Comparison of ENCODE assay signal across 8 cellular contexts in the genomic region with DNA sequence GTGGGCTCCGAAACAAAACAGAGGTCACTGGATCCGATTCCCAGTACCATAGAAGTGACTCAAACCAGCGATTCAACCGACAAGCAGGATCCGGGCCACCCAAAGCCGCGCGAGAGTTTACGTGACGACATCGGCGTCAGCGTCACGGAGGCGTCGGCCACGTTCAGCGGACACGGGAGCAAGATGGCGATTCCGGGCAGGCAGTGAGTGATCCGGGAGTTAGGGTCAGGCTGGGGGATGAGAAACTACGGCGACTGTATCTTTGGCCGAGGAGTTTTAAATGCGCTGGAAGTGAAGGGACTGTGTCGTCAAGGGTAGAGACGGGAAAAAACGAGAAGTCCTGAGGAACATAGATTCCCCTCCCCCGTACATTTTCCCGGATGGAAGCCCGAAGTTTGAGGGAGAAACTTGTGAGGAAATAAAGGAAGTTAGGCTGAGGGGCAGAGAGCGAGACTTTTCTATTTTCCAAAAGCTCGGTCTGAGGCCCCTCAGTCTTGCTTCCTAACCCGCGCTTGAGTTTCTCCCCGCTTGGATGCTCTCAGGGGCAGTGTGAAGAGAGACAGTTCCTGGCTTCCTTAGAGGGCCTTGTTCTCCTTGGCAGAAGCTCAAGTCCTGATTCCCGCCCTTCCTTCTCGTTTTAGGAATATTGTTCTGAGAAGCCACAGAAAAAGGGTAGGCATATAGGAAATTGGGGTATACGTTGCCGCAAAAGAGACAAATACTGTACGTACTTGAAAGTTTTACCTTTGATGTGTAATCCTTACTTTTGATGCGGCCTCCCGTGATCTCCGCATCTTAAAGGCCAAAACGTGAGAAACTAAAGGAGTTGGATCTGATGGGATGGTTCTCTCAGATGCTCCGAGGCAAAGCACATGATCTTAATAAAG. TPM values are rescaled to one million over a fixed set of nuclear protein-coding genes. Genes with fewer than 3 reads are reported as not detected.
DNase-seq lines count a peak whose midpoint lies in the region; ATAC-seq and TF ChIP-seq lines count a peak whose summit lies in the region.

A gene with protein sequence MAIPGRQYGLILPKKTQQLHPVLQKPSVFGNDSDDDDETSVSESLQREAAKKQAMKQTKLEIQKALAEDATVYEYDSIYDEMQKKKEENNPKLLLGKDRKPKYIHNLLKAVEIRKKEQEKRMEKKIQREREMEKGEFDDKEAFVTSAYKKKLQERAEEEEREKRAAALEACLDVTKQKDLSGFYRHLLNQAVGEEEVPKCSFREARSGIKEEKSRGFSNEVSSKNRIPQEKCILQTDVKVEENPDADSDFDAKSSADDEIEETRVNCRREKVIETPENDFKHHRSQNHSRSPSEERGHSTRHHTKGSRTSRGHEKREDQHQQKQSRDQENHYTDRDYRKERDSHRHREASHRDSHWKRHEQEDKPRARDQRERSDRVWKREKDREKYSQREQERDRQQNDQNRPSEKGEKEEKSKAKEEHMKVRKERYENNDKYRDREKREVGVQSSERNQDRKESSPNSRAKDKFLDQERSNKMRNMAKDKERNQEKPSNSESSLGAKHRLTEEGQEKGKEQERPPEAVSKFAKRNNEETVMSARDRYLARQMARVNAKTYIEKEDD (plus strand): TSS at position 156 of the 887 bp plus-strand sequence. CDS start 28 bp downstream, at position 184.

- no peak within 1 kb of the TSS for H3K23ac ChIP-seq in trophoblast cell (ENCODE audit: low read length)

- H3K79me2 ChIP-seq in trophoblast cell (ENCODE audit: control insufficient read depth, insufficient read depth, low read length, poor library complexity), result peaks cover 1% of the 10 kb centered on the region

- peak within 1 kb of the TSS; percentile 98 for H4K8ac ChIP-seq in trophoblast cell (ENCODE audit: low read depth, low read length)

- H3K4me3 ChIP-seq in GM12864 (ENCODE audit: low read depth, low read length), result peak within 1 kb of the TSS; percentile 79
- peak within 1 kb of the TSS; percentile 37 to 86 (median 69) for H3K4me3 ChIP-seq in heart left ventricle
- peak within 1 kb of the TSS; percentile 79 for H3K4me3 ChIP-seq in trophoblast cell (ENCODE audit: low read depth, low read length)
- peak within 1 kb of the TSS; percentile 58 to 75 (median 68) for H3K4me3 ChIP-seq in tibial nerve

- H3K4ac ChIP-seq in trophoblast cell (ENCODE audit: low read depth, low read length), result peak within 1 kb of the TSS; percentile 75

- H3K79me1 ChIP-seq in trophoblast cell (ENCODE audit: low read length), result peaks cover 9% of the 10 kb centered on the region

- no peak within 1 kb of the TSS for H2AK5ac ChIP-seq in trophoblast cell (ENCODE audit: low read length)

- peak in 1 of 2 donors; percentile 99 for TF ChIP-seq EP300 in tibial nerve (IDR thresholded peaks at IDR 0.05)

- H3K4me2 ChIP-seq in trophoblast cell (ENCODE audit: low read length), result peak within 1 kb of the TSS; percentile 52

- H3K36me3 ChIP-seq in heart left ventricle (peaks cover 0 to 34% (median 26%) of the 10 kb centered on the region in 9 donors), trophoblast cell (ENCODE audit: control insufficient read depth in 1 of 2, insufficient read depth in 2 of 2, low read length in 2 of 2) (peaks cover 3 to 6% of the 10 kb centered on the region in 2 experiments), tibial nerve (peaks cover 0 to 21% (median 0%) of the 10 kb centered on the region in 3 donors)

- TF ChIP-seq POLR2A in heart left ventricle (IDR thresholded peaks at IDR 0.05), result peak in 1 of 2 donors; percentile 75
- TF ChIP-seq POLR2A in tibial nerve (IDR thresholded peaks at IDR 0.05), result peak; percentile 95 to 96

- H2BK5ac ChIP-seq in trophoblast cell (ENCODE audit: low read depth, low read length, poor library complexity), result peak within 1 kb of the TSS; percentile 75

- H4K91ac ChIP-seq in trophoblast cell (ENCODE audit: low read depth, low read length), result peak within 1 kb of the TSS; percentile 78

- H2AFZ ChIP-seq in trophoblast cell (ENCODE audit: insufficient read depth, low read length, poor library complexity), result peak within 1 kb of the TSS; percentile 87

- H3K18ac ChIP-seq in trophoblast cell (ENCODE audit: low read length), result peak within 1 kb of the TSS; percentile 51

- intact Hi-C loops in heart left ventricle (cut with DNase I), result loop anchor here in 1 of 10 donors (5.0 kb wide), 1 partner anchor 225 kb away; no protein-coding TSS in a partner anchor

- H3K14ac ChIP-seq in trophoblast cell (ENCODE audit: low read length), result peak within 1 kb of the TSS; percentile 69

- peak within 1 kb of the TSS; percentile 48 for H2BK120ac ChIP-seq in trophoblast cell (ENCODE audit: insufficient read depth, low read length, poor library complexity)

- H4K12ac ChIP-seq in trophoblast cell (ENCODE audit: low read depth, low read length), result peak within 1 kb of the TSS; percentile 75

- no peak for TF ChIP-seq CTCF in GM12864 (IDR thresholded peaks at IDR 0.05; ENCODE audit: low read depth, low read length, missing control alignments)
- TF ChIP-seq CTCF in heart left ventricle (IDR thresholded peaks at IDR 0.05), result no peak
- no peak for TF ChIP-seq CTCF in tibial nerve (IDR thresholded peaks at IDR 0.05)

- no peak within 1 kb of the TSS for H2BK12ac ChIP-seq in trophoblast cell (ENCODE audit: low read length)

- H3K27me3 ChIP-seq in heart left ventricle (no peaks in the 10 kb centered on the region), trophoblast cell (ENCODE audit: insufficient read depth, low read length) (no peaks in the 10 kb centered on the region), tibial nerve (no peaks in the 10 kb centered on the region)

- peak within 1 kb of the TSS; percentile 95 for H3K9ac ChIP-seq in trophoblast cell (ENCODE audit: low read length)

- peak; percentile 93 for ATAC-seq in HG02798 (IDR thresholded peaks at IDR 0.05; ENCODE audit: poor library complexity, unreplicated experiment)
- ATAC-seq in heart left ventricle, result peak; percentile 98 to 99 (median 99)

- peaks cover 0 to 37% (median 23%) of the 10 kb centered on the region in 12 donors for H3K4me1 ChIP-seq in heart left ventricle
- no peaks in the 10 kb centered on the region for H3K4me1 ChIP-seq in trophoblast cell (ENCODE audit: control insufficient read depth in 1 of 2, insufficient read depth in 2 of 2, low read length in 2 of 2)
- H3K4me1 ChIP-seq in tibial nerve, result peaks cover 0 to 31% (median 11%) of the 10 kb centered on the region in 4 donors

- WGBS in adipose tissue, 3 donors, result 0% methylated on average over 47 of the region's 47 CpGs
- WGBS in heart left ventricle, 4 donors, result 0 to 1% (median 0%) methylated on average over 47 of the region's 47 CpGs
- no CpG with 5 or more reads among the region's 47 CpGs for WGBS in trophoblast cell (ENCODE audit: extremely low coverage, insufficient coverage, insufficient read length)
- 0 to 1% methylated on average over 47 of the region's 47 CpGs for WGBS in tibial nerve, 2 donors

- H3K9me3 ChIP-seq in heart left ventricle, result no peaks in the 10 kb centered on the region
- no peaks in the 10 kb centered on the region for H3K9me3 ChIP-seq in trophoblast cell (ENCODE audit: insufficient read depth, low read depth, low read length)
- H3K9me3 ChIP-seq in tibial nerve, result no peaks in the 10 kb centered on the region

- peak within 1 kb of the TSS; percentile 99 for H3K27ac ChIP-seq in adipose tissue (ENCODE audit: low read depth, low read length)
- H3K27ac ChIP-seq in heart left ventricle, result peak within 1 kb of the TSS; percentile 83 to 98 (median 94)
- peak within 1 kb of the TSS; percentile 73 for H3K27ac ChIP-seq in trophoblast cell (ENCODE audit: low read depth, low read length)
- peak within 1 kb of the TSS; percentile 90 to 99 (median 96) for H3K27ac ChIP-seq in tibial nerve

- DNase-seq in GM12864 (ENCODE audit: low read depth) (peak; percentile 82), NCI-H146 treated with DMSO at 0.1 percent for 48 hours (lab: John Stamatoyannopoulos, UW; ENCODE audit: unreplicated experiment) (peak; percentile 87), T-helper 1 cell (peak; percentile 68 to 95 (median 83)), heart left ventricle (peak; percentile 95 to 97 (median 97)), trophoblast cell (peak; percentile 97 to 99), tibial nerve (ENCODE audit: low spot score in 2 of 2) (peak; percentile 92)

RNA-seq across cellular contexts. Expression of the gene that starts here (rescaled TPM):
- polyA plus RNA-seq in adipose tissue (10 to 100 TPM; 14.9 to 46.7 (median 21.8) TPM), heart left ventricle (10 to 100 TPM; 30.0 to 36.6 TPM)
- total RNA-seq in heart left ventricle (10 to 100 TPM; 10.6 to 34.3 (median 25.0) TPM), tibial nerve (10 to 100 TPM; 23.3 to 55.5 (median 34.4) TPM)
- polyA plus RNA-seq in trophoblast cell (2013), result 31.6 and 32.9 TPM in 2 replicates

Comparison
In these comparisons a context has a peak if more than half of its experiments do, and no peak if none do; other contexts are left out.
1. Peak in every context shown above with its lines: DNase-seq, ATAC-seq, H3K4me3 ChIP-seq and H3K27ac ChIP-seq.